ENCODE assay signal across 1 cellular context in the genomic region with DNA sequence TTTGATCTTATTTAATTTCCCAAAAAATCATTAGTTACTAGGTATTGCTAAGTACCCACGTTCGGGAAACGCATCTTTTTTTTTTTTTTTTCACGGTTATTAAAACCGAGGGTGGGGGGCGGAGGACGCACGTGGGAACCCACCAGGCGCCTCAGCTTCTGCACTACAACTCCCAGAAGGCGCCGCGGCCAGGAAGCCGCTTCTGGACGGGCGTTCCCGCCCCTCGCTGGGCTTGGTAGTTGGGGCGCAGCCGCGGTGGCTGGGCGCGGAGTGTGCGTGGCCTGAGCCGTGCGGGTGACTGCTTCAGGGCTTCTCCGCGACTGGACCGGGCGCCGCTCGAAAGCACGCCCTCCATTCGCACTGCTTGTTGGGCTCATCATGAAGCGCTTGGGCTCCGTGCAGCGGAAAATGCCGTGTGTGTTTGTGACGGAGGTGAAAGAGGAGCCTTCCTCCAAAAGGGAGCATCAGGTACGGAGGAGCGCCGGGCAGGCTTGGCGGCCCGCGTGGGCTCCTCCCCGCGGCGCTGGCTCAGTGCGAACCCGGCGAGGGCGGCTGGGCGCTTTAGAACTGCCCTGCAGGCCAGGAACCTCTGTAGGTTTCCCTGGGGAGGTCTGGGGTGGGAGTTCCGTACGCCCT.
TF ChIP-seq lines count a peak whose summit lies in the region.

No MANE protein-coding gene starts in this region.

TF ChIP-seq in GM12878, 131 proteins besides CTCF, POLR2A, EP300 and RAD21 (continued from another document and continues in another):
- TF ChIP-seq, protein P1, sequence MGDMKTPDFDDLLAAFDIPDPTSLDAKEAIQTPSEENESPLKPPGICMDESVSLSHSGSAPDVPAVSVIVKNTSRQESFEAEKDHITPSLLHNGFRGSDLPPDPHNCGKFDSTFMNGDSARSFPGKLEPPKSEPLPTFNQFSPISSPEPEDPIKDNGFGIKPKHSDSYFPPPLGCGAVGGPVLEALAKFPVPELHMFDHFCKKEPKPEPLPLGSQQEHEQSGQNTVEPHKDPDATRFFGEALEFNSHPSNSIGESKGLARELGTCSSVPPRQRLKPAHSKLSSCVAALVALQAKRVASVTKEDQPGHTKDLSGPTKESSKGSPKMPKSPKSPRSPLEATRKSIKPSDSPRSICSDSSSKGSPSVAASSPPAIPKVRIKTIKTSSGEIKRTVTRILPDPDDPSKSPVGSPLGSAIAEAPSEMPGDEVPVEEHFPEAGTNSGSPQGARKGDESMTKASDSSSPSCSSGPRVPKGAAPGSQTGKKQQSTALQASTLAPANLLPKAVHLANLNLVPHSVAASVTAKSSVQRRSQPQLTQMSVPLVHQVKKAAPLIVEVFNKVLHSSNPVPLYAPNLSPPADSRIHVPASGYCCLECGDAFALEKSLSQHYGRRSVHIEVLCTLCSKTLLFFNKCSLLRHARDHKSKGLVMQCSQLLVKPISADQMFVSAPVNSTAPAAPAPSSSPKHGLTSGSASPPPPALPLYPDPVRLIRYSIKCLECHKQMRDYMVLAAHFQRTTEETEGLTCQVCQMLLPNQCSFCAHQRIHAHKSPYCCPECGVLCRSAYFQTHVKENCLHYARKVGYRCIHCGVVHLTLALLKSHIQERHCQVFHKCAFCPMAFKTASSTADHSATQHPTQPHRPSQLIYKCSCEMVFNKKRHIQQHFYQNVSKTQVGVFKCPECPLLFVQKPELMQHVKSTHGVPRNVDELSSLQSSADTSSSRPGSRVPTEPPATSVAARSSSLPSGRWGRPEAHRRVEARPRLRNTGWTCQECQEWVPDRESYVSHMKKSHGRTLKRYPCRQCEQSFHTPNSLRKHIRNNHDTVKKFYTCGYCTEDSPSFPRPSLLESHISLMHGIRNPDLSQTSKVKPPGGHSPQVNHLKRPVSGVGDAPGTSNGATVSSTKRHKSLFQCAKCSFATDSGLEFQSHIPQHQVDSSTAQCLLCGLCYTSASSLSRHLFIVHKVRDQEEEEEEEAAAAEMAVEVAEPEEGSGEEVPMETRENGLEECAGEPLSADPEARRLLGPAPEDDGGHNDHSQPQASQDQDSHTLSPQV (IDR thresholded peaks at IDR 0.05): no peak
- TF ChIP-seq TARDBP (IDR thresholded peaks at IDR 0.05; ENCODE audit: borderline replicate concordance): peak; percentile 22; the same call in 1 of the 2 replicates
- peak; percentile 40; the same call in 1 of the 2 replicates for TF ChIP-seq NRF1 (conservative IDR thresholded peaks at IDR 0.05; ENCODE audit: low read depth, low read length)
- TF ChIP-seq TBL1XR1 (IDR thresholded peaks at IDR 0.05; ENCODE audit: low read depth, low read length): no peak
- no peak for TF ChIP-seq MTA2 (IDR thresholded peaks at IDR 0.05; ENCODE audit: low read depth)
- no peak for TF ChIP-seq BCL11A (IDR thresholded peaks at IDR 0.05; ENCODE audit: low read depth, low read length)
- peak; percentile 9 for TF ChIP-seq RELA (IDR thresholded peaks at IDR 0.05; ENCODE audit: borderline replicate concordance, partially characterized antibody)
- 0 out of 2 replicates have a peak, but pooled peaks have one; percentile 22 for TF ChIP-seq CBX5 (IDR thresholded peaks at IDR 0.05; ENCODE audit: low read depth)
- no peak for TF ChIP-seq ZZZ3 (IDR thresholded peaks at IDR 0.05; ENCODE audit: control insufficient read depth, insufficient read length, low read depth)
- 0 out of 3 replicates have a peak, but pooled peaks of 1 of the 2 experiments have one; percentile 21 for TF ChIP-seq EGR1 (IDR thresholded peaks at IDR 0.05; ENCODE audit: borderline replicate concordance in 1 of 2, low read depth in 2 of 2, low read length in 2 of 2)
- TF ChIP-seq, protein P2, sequence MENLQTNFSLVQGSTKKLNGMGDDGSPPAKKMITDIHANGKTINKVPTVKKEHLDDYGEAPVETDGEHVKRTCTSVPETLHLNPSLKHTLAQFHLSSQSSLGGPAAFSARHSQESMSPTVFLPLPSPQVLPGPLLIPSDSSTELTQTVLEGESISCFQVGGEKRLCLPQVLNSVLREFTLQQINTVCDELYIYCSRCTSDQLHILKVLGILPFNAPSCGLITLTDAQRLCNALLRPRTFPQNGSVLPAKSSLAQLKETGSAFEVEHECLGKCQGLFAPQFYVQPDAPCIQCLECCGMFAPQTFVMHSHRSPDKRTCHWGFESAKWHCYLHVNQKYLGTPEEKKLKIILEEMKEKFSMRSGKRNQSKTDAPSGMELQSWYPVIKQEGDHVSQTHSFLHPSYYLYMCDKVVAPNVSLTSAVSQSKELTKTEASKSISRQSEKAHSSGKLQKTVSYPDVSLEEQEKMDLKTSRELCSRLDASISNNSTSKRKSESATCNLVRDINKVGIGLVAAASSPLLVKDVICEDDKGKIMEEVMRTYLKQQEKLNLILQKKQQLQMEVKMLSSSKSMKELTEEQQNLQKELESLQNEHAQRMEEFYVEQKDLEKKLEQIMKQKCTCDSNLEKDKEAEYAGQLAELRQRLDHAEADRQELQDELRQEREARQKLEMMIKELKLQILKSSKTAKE (IDR thresholded peaks at IDR 0.05; ENCODE audit: low read depth, poor library complexity, severe bottlenecking): no peak
- TF ChIP-seq CHD1 (IDR thresholded peaks at IDR 0.05; ENCODE audit: low read depth, low read length): no peak
- peak; percentile 31; the same call in 1 of the 2 replicates for TF ChIP-seq EED (IDR thresholded peaks at IDR 0.05; ENCODE audit: low read depth)
- TF ChIP-seq ZNF622 (IDR thresholded peaks at IDR 0.05): no peak
- peak; percentile 87 for TF ChIP-seq SIX5 (IDR thresholded peaks at IDR 0.05; ENCODE audit: low read depth, low read length, severe bottlenecking)
- TF ChIP-seq ATF7 (IDR thresholded peaks at IDR 0.05; ENCODE audit: low read depth): no peak
- TF ChIP-seq CREM (IDR thresholded peaks at IDR 0.05; ENCODE audit: low read depth): peak; percentile 63; the same call in 1 of the 2 replicates
- no peak for TF ChIP-seq IRF4 (IDR thresholded peaks at IDR 0.05; ENCODE audit: low read depth, low read length)
- TF ChIP-seq FOS (IDR thresholded peaks at IDR 0.05; ENCODE audit: borderline replicate concordance, extremely low read depth, insufficient read length): no peak
- TF ChIP-seq, protein P3, sequence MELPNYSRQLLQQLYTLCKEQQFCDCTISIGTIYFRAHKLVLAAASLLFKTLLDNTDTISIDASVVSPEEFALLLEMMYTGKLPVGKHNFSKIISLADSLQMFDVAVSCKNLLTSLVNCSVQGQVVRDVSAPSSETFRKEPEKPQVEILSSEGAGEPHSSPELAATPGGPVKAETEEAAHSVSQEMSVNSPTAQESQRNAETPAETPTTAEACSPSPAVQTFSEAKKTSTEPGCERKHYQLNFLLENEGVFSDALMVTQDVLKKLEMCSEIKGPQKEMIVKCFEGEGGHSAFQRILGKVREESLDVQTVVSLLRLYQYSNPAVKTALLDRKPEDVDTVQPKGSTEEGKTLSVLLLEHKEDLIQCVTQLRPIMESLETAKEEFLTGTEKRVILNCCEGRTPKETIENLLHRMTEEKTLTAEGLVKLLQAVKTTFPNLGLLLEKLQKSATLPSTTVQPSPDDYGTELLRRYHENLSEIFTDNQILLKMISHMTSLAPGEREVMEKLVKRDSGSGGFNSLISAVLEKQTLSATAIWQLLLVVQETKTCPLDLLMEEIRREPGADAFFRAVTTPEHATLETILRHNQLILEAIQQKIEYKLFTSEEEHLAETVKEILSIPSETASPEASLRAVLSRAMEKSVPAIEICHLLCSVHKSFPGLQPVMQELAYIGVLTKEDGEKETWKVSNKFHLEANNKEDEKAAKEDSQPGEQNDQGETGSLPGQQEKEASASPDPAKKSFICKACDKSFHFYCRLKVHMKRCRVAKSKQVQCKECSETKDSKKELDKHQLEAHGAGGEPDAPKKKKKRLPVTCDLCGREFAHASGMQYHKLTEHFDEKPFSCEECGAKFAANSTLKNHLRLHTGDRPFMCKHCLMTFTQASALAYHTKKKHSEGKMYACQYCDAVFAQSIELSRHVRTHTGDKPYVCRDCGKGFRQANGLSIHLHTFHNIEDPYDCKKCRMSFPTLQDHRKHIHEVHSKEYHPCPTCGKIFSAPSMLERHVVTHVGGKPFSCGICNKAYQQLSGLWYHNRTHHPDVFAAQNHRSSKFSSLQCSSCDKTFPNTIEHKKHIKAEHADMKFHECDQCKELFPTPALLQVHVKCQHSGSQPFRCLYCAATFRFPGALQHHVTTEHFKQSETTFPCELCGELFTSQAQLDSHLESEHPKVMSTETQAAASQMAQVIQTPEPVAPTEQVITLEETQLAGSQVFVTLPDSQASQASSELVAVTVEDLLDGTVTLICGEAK (IDR thresholded peaks at IDR 0.05; ENCODE audit: borderline replicate concordance): peak; percentile 52; the same call in 1 of the 2 replicates
- TF ChIP-seq ZSCAN29 (IDR thresholded peaks at IDR 0.05): no peak
- TF ChIP-seq, protein P4, sequence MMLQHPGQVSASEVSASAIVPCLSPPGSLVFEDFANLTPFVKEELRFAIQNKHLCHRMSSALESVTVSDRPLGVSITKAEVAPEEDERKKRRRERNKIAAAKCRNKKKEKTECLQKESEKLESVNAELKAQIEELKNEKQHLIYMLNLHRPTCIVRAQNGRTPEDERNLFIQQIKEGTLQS (IDR thresholded peaks at IDR 0.05; ENCODE audit: borderline replicate concordance, extremely low read depth, low read depth, low read length): no peak
- no peak for TF ChIP-seq YBX1 (IDR thresholded peaks at IDR 0.05)
- TF ChIP-seq ASH2L (IDR thresholded peaks at IDR 0.05; ENCODE audit: borderline replicate concordance, low read depth): no peak
- TF ChIP-seq, protein P5, sequence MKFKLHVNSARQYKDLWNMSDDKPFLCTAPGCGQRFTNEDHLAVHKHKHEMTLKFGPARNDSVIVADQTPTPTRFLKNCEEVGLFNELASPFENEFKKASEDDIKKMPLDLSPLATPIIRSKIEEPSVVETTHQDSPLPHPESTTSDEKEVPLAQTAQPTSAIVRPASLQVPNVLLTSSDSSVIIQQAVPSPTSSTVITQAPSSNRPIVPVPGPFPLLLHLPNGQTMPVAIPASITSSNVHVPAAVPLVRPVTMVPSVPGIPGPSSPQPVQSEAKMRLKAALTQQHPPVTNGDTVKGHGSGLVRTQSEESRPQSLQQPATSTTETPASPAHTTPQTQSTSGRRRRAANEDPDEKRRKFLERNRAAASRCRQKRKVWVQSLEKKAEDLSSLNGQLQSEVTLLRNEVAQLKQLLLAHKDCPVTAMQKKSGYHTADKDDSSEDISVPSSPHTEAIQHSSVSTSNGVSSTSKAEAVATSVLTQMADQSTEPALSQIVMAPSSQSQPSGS (IDR thresholded peaks at IDR 0.05; ENCODE audit: low read length): no peak
- TF ChIP-seq HDGF (IDR thresholded peaks at IDR 0.05): no peak; the same call in none of the 2 replicates
- no peak for TF ChIP-seq ZNF24 (IDR thresholded peaks at IDR 0.05)
- peak; percentile 52; the same call in 1 of the 2 replicates for TF ChIP-seq SMAD5 (IDR thresholded peaks at IDR 0.05; ENCODE audit: low read depth)
- TF ChIP-seq WRNIP1 (IDR thresholded peaks at IDR 0.05; ENCODE audit: borderline replicate concordance, low read depth, low read length): no peak
- no peak for TF ChIP-seq KLF5 (IDR thresholded peaks at IDR 0.05; ENCODE audit: partially characterized antibody)
- no peak for TF ChIP-seq KAT2A (conservative IDR thresholded peaks at IDR 0.05; ENCODE audit: control insufficient read depth, low read depth, low read length)
- no peak for TF ChIP-seq BRCA1 (IDR thresholded peaks at IDR 0.05; ENCODE audit: low read depth, low read length)
- TF ChIP-seq IKZF1 (conservative IDR thresholded peaks at IDR 0.05): peak; percentile 71; the same call in 1 of the 2 replicates
- no peak for TF ChIP-seq MTA3 (IDR thresholded peaks at IDR 0.05; ENCODE audit: borderline replicate concordance, low read length)
- TF ChIP-seq, protein P6, sequence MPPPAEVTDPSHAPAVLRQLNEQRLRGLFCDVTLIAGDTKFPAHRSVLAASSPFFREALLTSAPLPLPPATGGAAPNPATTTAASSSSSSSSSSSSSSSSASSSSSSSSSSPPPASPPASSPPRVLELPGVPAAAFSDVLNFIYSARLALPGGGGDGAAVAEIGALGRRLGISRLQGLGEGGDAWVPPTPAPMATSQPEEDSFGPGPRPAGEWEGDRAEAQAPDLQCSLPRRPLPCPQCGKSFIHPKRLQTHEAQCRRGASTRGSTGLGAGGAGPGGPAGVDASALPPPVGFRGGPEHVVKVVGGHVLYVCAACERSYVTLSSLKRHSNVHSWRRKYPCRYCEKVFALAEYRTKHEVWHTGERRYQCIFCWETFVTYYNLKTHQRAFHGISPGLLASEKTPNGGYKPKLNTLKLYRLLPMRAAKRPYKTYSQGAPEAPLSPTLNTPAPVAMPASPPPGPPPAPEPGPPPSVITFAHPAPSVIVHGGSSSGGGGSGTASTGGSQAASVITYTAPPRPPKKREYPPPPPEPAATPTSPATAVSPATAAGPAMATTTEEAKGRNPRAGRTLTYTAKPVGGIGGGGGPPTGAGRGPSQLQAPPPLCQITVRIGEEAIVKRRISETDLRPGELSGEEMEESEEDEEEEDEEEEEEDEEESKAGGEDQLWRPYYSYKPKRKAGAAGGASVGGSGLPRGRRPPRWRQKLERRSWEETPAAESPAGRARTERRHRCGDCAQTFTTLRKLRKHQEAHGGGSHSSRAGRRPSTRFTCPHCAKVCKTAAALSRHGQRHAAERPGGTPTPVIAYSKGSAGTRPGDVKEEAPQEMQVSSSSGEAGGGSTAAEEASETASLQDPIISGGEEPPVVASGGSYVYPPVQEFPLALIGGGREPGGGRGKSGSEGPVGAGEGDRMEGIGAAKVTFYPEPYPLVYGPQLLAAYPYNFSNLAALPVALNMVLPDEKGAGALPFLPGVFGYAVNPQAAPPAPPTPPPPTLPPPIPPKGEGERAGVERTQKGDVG (CRISPR knock-in tag; IDR thresholded peaks at IDR 0.05): no peak
- TF ChIP-seq HDAC6 (IDR thresholded peaks at IDR 0.05; ENCODE audit: unreplicated experiment): no peak
- TF ChIP-seq HDAC2 (IDR thresholded peaks at IDR 0.05): no peak
- 0 out of 2 replicates have a peak, but pooled peaks have one; percentile 23 for TF ChIP-seq SIN3A (IDR thresholded peaks at IDR 0.05; ENCODE audit: low read depth, low read length)
- TF ChIP-seq NFIC (IDR thresholded peaks at IDR 0.05; ENCODE audit: low read depth, low read length): no peak
- TF ChIP-seq ESRRA (IDR thresholded peaks at IDR 0.05; ENCODE audit: low read length): no peak
- TF ChIP-seq RUNX3 (IDR thresholded peaks at IDR 0.05; ENCODE audit: low read length): peak; percentile 38
- no peak; the same call in 1 of the 2 replicates for TF ChIP-seq POLR2AphosphoS2 (IDR thresholded peaks at IDR 0.05; ENCODE audit: low read depth, low read length)
- TF ChIP-seq SUZ12 (IDR thresholded peaks at IDR 0.05; ENCODE audit: unreplicated experiment): no peak
- TF ChIP-seq, protein P7, sequence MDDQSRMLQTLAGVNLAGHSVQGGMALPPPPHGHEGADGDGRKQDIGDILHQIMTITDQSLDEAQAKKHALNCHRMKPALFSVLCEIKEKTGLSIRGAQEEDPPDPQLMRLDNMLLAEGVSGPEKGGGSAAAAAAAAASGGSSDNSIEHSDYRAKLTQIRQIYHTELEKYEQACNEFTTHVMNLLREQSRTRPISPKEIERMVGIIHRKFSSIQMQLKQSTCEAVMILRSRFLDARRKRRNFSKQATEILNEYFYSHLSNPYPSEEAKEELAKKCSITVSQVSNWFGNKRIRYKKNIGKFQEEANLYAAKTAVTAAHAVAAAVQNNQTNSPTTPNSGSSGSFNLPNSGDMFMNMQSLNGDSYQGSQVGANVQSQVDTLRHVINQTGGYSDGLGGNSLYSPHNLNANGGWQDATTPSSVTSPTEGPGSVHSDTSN (IDR thresholded peaks at IDR 0.05; ENCODE audit: insufficient replicate concordance, low read depth, low read length): no peak
